Comparison of ENCODE assay signal across 1 cellular context in the genomic region with DNA sequence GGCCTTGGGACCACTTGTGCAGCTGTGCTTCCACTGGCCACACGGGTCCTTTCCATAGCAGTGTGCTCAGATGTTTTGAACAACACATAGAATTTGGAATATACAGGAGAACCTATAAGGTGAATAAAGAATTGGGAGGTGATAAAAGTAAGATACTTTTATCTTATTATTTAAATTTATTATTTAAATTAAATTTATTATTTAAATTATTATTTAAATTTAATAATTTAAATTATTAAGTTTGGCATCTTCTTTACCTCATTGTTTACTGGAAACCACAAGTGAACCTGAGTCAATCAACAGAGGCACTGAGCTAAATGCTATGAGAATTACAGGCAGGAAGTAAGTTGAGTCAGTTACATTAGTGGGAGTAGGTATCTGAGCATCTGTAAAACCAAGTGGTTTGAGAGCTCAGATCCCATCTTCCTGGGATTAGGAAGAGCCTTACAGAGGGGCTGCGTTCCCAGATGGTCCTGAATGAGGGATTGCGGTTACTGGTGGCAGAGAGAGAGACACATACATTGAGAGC.
A peak's percentile ranks its signal among the peaks of the same experiment; 100 is the strongest.
TF ChIP-seq lines count a peak whose summit lies in the region.

No MANE protein-coding gene starts in this region.

TF ChIP-seq in WTC11, 78 proteins besides CTCF, POLR2A, EP300 and RAD21:
- TF ChIP-seq, protein P1, sequence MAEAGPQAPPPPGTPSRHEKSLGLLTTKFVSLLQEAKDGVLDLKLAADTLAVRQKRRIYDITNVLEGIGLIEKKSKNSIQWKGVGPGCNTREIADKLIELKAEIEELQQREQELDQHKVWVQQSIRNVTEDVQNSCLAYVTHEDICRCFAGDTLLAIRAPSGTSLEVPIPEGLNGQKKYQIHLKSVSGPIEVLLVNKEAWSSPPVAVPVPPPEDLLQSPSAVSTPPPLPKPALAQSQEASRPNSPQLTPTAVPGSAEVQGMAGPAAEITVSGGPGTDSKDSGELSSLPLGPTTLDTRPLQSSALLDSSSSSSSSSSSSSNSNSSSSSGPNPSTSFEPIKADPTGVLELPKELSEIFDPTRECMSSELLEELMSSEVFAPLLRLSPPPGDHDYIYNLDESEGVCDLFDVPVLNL (CRISPR knock-in tag; IDR thresholded peaks at IDR 0.05; ENCODE audit: borderline replicate concordance, low read depth) = no peak
- TF ChIP-seq OVOL2 (CRISPR knock-in tag; IDR thresholded peaks at IDR 0.05; ENCODE audit: borderline replicate concordance) = no peak
- peak; percentile 99 for TF ChIP-seq HMGA2 (CRISPR knock-in tag; IDR thresholded peaks at IDR 0.05)
- TF ChIP-seq, protein P2, sequence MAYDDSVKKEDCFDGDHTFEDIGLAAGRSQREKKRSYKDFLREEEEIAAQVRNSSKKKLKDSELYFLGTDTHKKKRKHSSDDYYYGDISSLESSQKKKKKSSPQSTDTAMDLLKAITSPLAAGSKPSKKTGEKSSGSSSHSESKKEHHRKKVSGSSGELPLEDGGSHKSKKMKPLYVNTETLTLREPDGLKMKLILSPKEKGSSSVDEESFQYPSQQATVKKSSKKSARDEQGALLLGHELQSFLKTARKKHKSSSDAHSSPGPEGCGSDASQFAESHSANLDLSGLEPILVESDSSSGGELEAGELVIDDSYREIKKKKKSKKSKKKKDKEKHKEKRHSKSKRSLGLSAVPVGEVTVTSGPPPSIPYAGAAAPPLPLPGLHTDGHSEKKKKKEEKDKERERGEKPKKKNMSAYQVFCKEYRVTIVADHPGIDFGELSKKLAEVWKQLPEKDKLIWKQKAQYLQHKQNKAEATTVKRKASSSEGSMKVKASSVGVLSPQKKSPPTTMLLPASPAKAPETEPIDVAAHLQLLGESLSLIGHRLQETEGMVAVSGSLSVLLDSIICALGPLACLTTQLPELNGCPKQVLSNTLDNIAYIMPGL (CRISPR knock-in tag; IDR thresholded peaks at IDR 0.05) = no peak
- no peak for TF ChIP-seq ZNF263 (CRISPR knock-in tag; IDR thresholded peaks at IDR 0.05; ENCODE audit: low read depth)
